In the genomic region with DNA sequence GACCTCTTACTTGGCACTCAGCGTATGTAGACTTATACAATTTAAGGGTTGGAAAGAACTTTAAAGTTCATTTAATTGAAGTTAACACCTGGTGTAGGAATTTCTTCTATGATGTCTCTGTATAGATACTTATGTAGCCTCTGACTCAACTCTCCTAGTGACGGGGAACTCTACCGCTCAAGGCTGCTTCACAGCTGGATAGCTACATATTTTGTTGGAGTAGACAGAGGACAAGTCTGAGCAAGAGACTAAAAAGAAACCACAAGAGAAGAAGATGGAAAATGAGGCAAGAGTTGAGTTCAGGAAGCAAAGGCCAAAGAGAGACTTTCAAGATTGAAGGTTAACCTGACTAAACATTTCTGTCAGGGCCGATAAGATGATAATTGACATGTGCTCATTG, we compare ENCODE assay signal across 1 cellular context.
TF ChIP-seq lines count a peak whose summit lies in the region.

No MANE protein-coding gene starts in this region.

TF ChIP-seq in GM23338, 12 proteins besides CTCF, POLR2A, EP300 and RAD21:
- TF ChIP-seq, protein P1, sequence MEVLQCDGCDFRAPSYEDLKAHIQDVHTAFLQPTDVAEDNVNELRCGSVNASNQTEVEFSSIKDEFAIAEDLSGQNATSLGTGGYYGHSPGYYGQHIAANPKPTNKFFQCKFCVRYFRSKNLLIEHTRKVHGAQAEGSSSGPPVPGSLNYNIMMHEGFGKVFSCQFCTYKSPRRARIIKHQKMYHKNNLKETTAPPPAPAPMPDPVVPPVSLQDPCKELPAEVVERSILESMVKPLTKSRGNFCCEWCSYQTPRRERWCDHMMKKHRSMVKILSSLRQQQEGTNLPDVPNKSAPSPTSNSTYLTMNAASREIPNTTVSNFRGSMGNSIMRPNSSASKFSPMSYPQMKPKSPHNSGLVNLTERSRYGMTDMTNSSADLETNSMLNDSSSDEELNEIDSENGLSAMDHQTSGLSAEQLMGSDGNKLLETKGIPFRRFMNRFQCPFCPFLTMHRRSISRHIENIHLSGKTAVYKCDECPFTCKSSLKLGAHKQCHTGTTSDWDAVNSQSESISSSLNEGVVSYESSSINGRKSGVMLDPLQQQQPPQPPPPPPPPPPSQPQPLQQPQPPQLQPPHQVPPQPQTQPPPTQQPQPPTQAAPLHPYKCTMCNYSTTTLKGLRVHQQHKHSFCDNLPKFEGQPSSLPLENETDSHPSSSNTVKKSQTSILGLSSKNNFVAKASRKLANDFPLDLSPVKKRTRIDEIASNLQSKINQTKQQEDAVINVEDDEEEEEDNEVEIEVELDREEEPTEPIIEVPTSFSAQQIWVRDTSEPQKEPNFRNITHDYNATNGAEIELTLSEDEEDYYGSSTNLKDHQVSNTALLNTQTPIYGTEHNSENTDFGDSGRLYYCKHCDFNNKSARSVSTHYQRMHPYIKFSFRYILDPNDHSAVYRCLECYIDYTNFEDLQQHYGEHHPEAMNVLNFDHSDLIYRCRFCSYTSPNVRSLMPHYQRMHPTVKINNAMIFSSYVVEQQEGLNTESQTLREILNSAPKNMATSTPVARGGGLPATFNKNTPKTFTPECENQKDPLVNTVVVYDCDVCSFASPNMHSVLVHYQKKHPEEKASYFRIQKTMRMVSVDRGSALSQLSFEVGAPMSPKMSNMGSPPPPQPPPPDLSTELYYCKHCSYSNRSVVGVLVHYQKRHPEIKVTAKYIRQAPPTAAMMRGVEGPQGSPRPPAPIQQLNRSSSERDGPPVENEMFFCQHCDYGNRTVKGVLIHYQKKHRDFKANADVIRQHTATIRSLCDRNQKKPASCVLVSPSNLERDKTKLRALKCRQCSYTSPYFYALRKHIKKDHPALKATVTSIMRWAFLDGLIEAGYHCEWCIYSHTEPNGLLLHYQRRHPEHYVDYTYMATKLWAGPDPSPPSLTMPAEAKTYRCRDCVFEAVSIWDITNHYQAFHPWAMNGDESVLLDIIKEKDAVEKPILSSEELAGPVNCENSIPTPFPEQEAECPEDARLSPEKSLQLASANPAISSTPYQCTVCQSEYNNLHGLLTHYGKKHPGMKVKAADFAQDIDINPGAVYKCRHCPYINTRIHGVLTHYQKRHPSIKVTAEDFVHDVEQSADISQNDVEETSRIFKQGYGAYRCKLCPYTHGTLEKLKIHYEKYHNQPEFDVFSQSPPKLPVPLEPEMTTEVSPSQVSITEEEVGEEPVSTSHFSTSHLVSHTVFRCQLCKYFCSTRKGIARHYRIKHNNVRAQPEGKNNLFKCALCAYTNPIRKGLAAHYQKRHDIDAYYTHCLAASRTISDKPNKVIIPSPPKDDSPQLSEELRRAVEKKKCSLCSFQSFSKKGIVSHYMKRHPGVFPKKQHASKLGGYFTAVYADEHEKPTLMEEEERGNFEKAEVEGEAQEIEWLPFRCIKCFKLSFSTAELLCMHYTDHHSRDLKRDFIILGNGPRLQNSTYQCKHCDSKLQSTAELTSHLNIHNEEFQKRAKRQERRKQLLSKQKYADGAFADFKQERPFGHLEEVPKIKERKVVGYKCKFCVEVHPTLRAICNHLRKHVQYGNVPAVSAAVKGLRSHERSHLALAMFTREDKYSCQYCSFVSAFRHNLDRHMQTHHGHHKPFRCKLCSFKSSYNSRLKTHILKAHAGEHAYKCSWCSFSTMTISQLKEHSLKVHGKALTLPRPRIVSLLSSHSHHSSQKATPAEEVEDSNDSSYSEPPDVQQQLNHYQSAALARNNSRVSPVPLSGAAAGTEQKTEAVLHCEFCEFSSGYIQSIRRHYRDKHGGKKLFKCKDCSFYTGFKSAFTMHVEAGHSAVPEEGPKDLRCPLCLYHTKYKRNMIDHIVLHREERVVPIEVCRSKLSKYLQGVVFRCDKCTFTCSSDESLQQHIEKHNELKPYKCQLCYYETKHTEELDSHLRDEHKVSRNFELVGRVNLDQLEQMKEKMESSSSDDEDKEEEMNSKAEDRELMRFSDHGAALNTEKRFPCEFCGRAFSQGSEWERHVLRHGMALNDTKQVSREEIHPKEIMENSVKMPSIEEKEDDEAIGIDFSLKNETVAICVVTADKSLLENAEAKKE (CRISPR knock-in tag; IDR thresholded peaks at IDR 0.05) = no peak
- TF ChIP-seq, protein P2, sequence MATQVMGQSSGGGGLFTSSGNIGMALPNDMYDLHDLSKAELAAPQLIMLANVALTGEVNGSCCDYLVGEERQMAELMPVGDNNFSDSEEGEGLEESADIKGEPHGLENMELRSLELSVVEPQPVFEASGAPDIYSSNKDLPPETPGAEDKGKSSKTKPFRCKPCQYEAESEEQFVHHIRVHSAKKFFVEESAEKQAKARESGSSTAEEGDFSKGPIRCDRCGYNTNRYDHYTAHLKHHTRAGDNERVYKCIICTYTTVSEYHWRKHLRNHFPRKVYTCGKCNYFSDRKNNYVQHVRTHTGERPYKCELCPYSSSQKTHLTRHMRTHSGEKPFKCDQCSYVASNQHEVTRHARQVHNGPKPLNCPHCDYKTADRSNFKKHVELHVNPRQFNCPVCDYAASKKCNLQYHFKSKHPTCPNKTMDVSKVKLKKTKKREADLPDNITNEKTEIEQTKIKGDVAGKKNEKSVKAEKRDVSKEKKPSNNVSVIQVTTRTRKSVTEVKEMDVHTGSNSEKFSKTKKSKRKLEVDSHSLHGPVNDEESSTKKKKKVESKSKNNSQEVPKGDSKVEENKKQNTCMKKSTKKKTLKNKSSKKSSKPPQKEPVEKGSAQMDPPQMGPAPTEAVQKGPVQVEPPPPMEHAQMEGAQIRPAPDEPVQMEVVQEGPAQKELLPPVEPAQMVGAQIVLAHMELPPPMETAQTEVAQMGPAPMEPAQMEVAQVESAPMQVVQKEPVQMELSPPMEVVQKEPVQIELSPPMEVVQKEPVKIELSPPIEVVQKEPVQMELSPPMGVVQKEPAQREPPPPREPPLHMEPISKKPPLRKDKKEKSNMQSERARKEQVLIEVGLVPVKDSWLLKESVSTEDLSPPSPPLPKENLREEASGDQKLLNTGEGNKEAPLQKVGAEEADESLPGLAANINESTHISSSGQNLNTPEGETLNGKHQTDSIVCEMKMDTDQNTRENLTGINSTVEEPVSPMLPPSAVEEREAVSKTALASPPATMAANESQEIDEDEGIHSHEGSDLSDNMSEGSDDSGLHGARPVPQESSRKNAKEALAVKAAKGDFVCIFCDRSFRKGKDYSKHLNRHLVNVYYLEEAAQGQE (IDR thresholded peaks at IDR 0.05; ENCODE audit: unreplicated experiment) = no peak
- TF ChIP-seq ZNF114 (CRISPR knock-in tag; IDR thresholded peaks at IDR 0.05) = no peak
- TF ChIP-seq, protein P3, sequence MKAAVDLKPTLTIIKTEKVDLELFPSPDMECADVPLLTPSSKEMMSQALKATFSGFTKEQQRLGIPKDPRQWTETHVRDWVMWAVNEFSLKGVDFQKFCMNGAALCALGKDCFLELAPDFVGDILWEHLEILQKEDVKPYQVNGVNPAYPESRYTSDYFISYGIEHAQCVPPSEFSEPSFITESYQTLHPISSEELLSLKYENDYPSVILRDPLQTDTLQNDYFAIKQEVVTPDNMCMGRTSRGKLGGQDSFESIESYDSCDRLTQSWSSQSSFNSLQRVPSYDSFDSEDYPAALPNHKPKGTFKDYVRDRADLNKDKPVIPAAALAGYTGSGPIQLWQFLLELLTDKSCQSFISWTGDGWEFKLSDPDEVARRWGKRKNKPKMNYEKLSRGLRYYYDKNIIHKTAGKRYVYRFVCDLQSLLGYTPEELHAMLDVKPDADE (IDR thresholded peaks at IDR 0.05) = no peak
- no peak for TF ChIP-seq JUNB (IDR thresholded peaks at IDR 0.05; ENCODE audit: unreplicated experiment)
- no peak for TF ChIP-seq EZH2phosphoT487 (IDR thresholded peaks at IDR 0.05; ENCODE audit: unreplicated experiment)
- TF ChIP-seq POLR2AphosphoS5 (IDR thresholded peaks at IDR 0.05; ENCODE audit: low read depth) = no peak
- no peak for TF ChIP-seq CREB1 (CRISPR knock-in tag; IDR thresholded peaks at IDR 0.05; ENCODE audit: low read depth)
- TF ChIP-seq ZNF331 (CRISPR knock-in tag; IDR thresholded peaks at IDR 0.05; ENCODE audit: low read depth) = no peak
- no peak for TF ChIP-seq STAT1 (IDR thresholded peaks at IDR 0.05; ENCODE audit: unreplicated experiment)
- TF ChIP-seq EZH2 (IDR thresholded peaks at IDR 0.05; ENCODE audit: low read depth, unreplicated experiment) = no peak
- TF ChIP-seq NANOG (IDR thresholded peaks at IDR 0.05; ENCODE audit: borderline replicate concordance) = no peak
